20 cellular contexts compared by ENCODE assay signal in the genomic region with DNA sequence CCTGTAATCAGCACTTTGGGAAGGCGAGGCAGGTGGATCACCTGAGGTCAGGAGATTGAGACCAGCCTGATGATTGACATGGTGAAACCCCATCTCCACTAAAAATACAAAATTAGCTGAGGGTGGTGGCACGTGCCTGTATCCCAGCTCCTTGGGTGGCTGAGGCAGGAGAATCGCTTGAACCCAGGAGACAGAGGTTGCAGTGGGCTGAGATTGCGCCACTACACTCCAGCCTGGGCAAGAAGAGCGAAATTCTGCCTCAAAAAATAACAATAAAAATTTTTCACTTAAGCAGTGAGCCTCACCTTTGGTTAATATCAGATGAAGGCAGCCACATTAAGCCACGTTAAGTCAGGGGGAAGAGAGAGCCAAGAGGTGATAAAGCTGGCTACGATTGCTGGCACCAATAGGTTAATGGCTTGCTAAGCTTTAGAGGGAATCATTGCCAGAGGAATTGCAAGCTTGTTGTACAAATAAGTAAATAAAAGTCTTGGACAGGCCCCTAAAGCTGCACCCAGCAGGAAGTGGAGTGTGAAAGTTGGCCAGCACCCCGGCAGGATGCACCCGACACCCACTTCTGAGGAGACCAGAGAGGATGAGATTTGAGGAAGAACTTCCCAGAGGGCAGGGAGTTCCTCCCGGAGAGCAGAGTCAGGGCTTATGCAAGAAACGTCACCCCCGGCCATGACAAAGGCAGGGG. TPM values are rescaled to one million over a fixed set of nuclear protein-coding genes. Genes with fewer than 3 reads are reported as not detected.
DNase-seq lines count a peak whose midpoint lies in the region; ATAC-seq and TF ChIP-seq lines count a peak whose summit lies in the region.
"Had no signal": no experiment of that assay in that cellular context is flagged by ENCODE, and none has a peak within 500 bp of the region (broad histone marks: within the 10 kb centered on the region; RNA-seq: fewer than 3 reads in every experiment).

No MANE protein-coding gene starts in this region.

- in situ Hi-C loops in Panc1 (cut with HindIII; ENCODE audit: low pct_unique_long_range_greater_than_20kb, low sequenced_read_pairs): no loop called here

- peaks cover 29% of the 10 kb centered on the region for H3K36me3 Mint-ChIP-seq in Calu3 (ENCODE audit: insufficient read depth, unreplicated experiment)
- H3K36me3 Mint-ChIP-seq in nephron progenitor cell (ENCODE audit: low read depth): peaks cover 22% of the 10 kb centered on the region

- CTCF ChIA-PET in Calu3 (lab: Charles Lee) (interaction anchor here (0.6 to 1.0 kb wide), 2 partner anchors 22 to 717 kb away, joined by 3 to 4 read pairs; no protein-coding TSS in a partner anchor), Panc1 (lab: Charles Lee) (no interaction called here)

- intact Hi-C loops in Calu3 (cut with micrococcal nuclease; ENCODE audit: unreplicated experiment) (loop anchor here (5.0 kb wide), 1 partner anchor 48 kb away; no protein-coding TSS in a partner anchor), Panc1 (cut with micrococcal nuclease; ENCODE audit: unreplicated experiment) (no loop called here)

- H3K27me3 Mint-ChIP-seq in Calu3 (ENCODE audit: unreplicated experiment): no peaks in the 10 kb centered on the region
- H3K27me3 Mint-ChIP-seq in nephron progenitor cell (ENCODE audit: low read depth, poor library complexity): peaks cover 5% of the 10 kb centered on the region
- H3K27me3 Mint-ChIP-seq: naive B cell had no signal

- POLR2A ChIA-PET in Panc1 (lab: Charles Lee): interaction anchor here (0.6 kb wide), 1 partner anchor 500 kb away, joined by 3 read pairs; no protein-coding TSS in a partner anchor

- BruUV-seq in Calu3 (replicated peaks; lab: Mats Ljungman, UMichigan): no TSS peak
- no TSS peak for BruUV-seq in Panc1 (replicated peaks; lab: Mats Ljungman, UMichigan)

- H3K36me3 ChIP-seq in Panc1 (ENCODE audit: control insufficient read depth, insufficient read depth, low read length): 0 out of 2 replicates have a peak, but pooled peaks cover 5% of the 10 kb centered on the region
- H3K36me3 ChIP-seq: colonic mucosa had no signal

- peak; percentile 10 for DNase-seq in DMS 273 (lab: John Stamatoyannopoulos, UW; ENCODE audit: unreplicated experiment)
- DNase-seq in DMS 273 treated with DMSO at 0.1 percent for 48 hours (lab: John Stamatoyannopoulos, UW): no peak
- DNase-seq in Calu3: peak; percentile 46
- no peak for DNase-seq in Panc1 (ENCODE audit: low read depth, low spot score)
- no peak for DNase-seq in nephron progenitor cell
- no peak for DNase-seq in HuH-7 (ENCODE audit: low spot score)
- DNase-seq: activated CD4-positive, CD25-positive, alpha-beta regulatory T cell treated with anti-CD3 and anti-CD28 coated beads, Interleukin-2, amount 50 U/mL, for 72 hours; activated naive CD4-positive, alpha-beta T cell; colonic mucosa; naive B cell; NCI-H524 treated with DMSO at 0.1 percent for 48 hours; OCI-M1; T-helper 9 cell had no signal

- H3K27ac Mint-ChIP-seq in Calu3 (ENCODE audit: unreplicated experiment) (no peak overlapping the region), nephron progenitor cell (peak overlapping the region; percentile 53)

- H3K27ac ChIP-seq in Panc1 (ENCODE audit: low read length): no peak overlapping the region
- H3K27ac ChIP-seq: 22Rv1, colonic mucosa, parathyroid adenoma had no signal

- no peak overlapping the region for H3K4me3 ChIP-seq in Panc1 (ENCODE audit: low read depth in 2 of 2, low read length in 2 of 2)
- H3K4me3 ChIP-seq: colonic mucosa, smooth muscle cell had no signal

- H3K9me3 ChIP-seq in Panc1 (ENCODE audit: control insufficient read depth, insufficient read depth, low read depth, low read length): no peaks in the 10 kb centered on the region
- H3K9me3 ChIP-seq: colonic mucosa had no signal

- ATAC-seq in Panc1: 0 out of 2 replicates have a peak, but pooled peaks have one; percentile 42
- no peak for ATAC-seq in GM18867 (IDR thresholded peaks at IDR 0.05; ENCODE audit: unreplicated experiment)
- no peak for ATAC-seq in GM18517 (IDR thresholded peaks at IDR 0.05; ENCODE audit: unreplicated experiment)

- H3K4me1 ChIP-seq in Panc1 (ENCODE audit: control insufficient read depth, insufficient read depth, low read length): no peaks in the 10 kb centered on the region
- H3K4me1 ChIP-seq: colonic mucosa, parathyroid adenoma had no signal

- no peaks in the 10 kb centered on the region for H3K27me3 ChIP-seq in Panc1 (ENCODE audit: control insufficient read depth, insufficient read depth, low read length)
- H3K27me3 ChIP-seq: colonic mucosa had no signal

- H3K4me1 Mint-ChIP-seq in Calu3 (ENCODE audit: low read depth, unreplicated experiment) (peaks cover 31% of the 10 kb centered on the region), nephron progenitor cell (peaks cover 19% of the 10 kb centered on the region)

- no peak overlapping the region for H3K4me3 Mint-ChIP-seq in Calu3 (ENCODE audit: low read depth, unreplicated experiment)
- no peak overlapping the region for H3K4me3 Mint-ChIP-seq in nephron progenitor cell
- H3K4me3 Mint-ChIP-seq: naive B cell had no signal

- TF ChIP-seq CTCF in Calu3 (IDR thresholded peaks at IDR 0.05; ENCODE audit: unreplicated experiment): no peak
- no peak for TF ChIP-seq CTCF in Panc1 (IDR thresholded peaks at IDR 0.05)
- no peak for TF ChIP-seq CTCF in nephron progenitor cell (IDR thresholded peaks at IDR 0.05)

- H3K9me3 Mint-ChIP-seq in Calu3 (ENCODE audit: low read depth, unreplicated experiment): no peaks in the 10 kb centered on the region
- no peaks in the 10 kb centered on the region for H3K9me3 Mint-ChIP-seq in nephron progenitor cell
- H3K9me3 Mint-ChIP-seq: naive B cell had no signal

RNA-seq across cellular contexts. Expression of a gene that starts 41.3 kb away (rescaled TPM):
- total RNA-seq in Calu3 (2022): 647 and 669 TPM in 2 replicates
- total RNA-seq in Panc1 (2021; ENCODE audit: unreplicated experiment): 0.95 TPM
- 0.75 TPM for polyA plus RNA-seq in Panc1 (2012; ENCODE audit: insufficient read length)
- total RNA-seq: fibroblast of villous mesenchyme, M059J had no signal

RNA-seq across cellular contexts. Expression of a gene that starts 49.7 kb away (rescaled TPM):
- 57.5 and 57.6 TPM in 2 replicates for total RNA-seq in Calu3 (2022)
- 37.8 TPM for total RNA-seq in Panc1 (2021; ENCODE audit: unreplicated experiment)
- 41.3 TPM for polyA plus RNA-seq in Panc1 (2012; ENCODE audit: insufficient read length)

Comparison
In these comparisons a context has a peak if more than half of its experiments do, and no peak if none do; other contexts are left out.
1. DNase-seq: peak in DMS 273 (single experiment) and Calu3 (single experiment); none in DMS 273 treated with DMSO at 0.1 percent for 48 hours (single experiment), Panc1 (single experiment), nephron progenitor cell (single experiment) and HuH-7 (single experiment).
2. RNA of a gene that starts 41.3 kb away (total RNA-seq): 647 to 669 TPM in Calu3; 0.95 TPM in Panc1 (single experiment); every median in the first group is over 100 times any median in the second.